ENCODE assay signal across 1 cellular context in the genomic region with DNA sequence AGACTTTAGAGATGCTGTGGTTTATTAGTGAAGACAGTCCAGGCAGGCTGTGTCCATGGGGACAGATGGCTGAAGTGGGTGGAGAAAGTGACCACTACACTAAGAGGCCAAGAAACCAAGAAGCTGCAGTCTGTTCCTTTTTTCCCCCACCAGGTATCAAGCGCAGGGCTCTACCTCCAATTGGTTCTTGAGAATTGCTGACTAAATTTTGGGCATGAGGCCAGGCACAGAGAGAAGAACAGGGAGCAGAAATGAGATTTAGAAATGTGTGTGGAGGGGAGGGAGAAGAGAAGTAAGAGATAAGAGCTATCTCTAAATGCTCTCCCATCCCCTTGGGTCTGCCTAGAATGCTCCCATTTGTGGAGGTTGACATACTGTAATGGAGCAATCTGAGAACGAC.
TF ChIP-seq lines count a peak whose summit lies in the region.

No MANE protein-coding gene starts in this region.

TF ChIP-seq in K562, 482 proteins besides CTCF, POLR2A, EP300 and RAD21 (continued from another document):
- TF ChIP-seq RBM14 (IDR thresholded peaks at IDR 0.05; ENCODE audit: borderline replicate concordance, insufficient read depth, low read depth, low read length) (no peak), CCAR2 (IDR thresholded peaks at IDR 0.05; ENCODE audit: low read depth, low read length) (no peak), NFE2 (IDR thresholded peaks at IDR 0.05; ENCODE audit: low read depth) (0 out of 2 replicates have a peak, but pooled peaks have one; percentile 20), LCOR (CRISPR knock-in tag; IDR thresholded peaks at IDR 0.05) (no peak), NR2C1 (IDR thresholded peaks at IDR 0.05) (no peak), NR2C1 (tag; IDR thresholded peaks at IDR 0.05) (no peak), ZNF224 (CRISPR knock-in tag; IDR thresholded peaks at IDR 0.05) (no peak), RCOR1 (IDR thresholded peaks at IDR 0.05; ENCODE audit: borderline replicate concordance in 1 of 2, low read depth in 2 of 2, low read length in 2 of 2) (peak in 1 of 2 experiments; percentile 24; a peak in 1 of 4 replicates)
- TF ChIP-seq, protein P1, sequence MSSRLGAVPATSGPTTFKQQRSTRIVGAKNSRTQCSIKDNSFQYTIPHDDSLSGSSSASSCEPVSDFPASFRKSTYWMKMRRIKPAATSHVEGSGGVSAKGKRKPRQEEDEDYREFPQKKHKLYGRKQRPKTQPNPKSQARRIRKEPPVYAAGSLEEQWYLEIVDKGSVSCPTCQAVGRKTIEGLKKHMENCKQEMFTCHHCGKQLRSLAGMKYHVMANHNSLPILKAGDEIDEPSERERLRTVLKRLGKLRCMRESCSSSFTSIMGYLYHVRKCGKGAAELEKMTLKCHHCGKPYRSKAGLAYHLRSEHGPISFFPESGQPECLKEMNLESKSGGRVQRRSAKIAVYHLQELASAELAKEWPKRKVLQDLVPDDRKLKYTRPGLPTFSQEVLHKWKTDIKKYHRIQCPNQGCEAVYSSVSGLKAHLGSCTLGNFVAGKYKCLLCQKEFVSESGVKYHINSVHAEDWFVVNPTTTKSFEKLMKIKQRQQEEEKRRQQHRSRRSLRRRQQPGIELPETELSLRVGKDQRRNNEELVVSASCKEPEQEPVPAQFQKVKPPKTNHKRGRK (tag; IDR thresholded peaks at IDR 0.05) = no peak
